16 cellular contexts compared by ENCODE assay signal in genomic region chr5:135052511-135053145, GRCh38. TPM values are rescaled to one million over a fixed set of nuclear protein-coding genes. Genes with fewer than 3 reads are reported as not detected.
DNase-seq lines count a peak whose midpoint lies in the region; ATAC-seq and TF ChIP-seq lines count a peak whose summit lies in the region.
"Had no signal": no experiment of that assay in that cellular context is flagged by ENCODE, and none has a peak within 500 bp of the region (broad histone marks: within the 10 kb centered on the region; RNA-seq: fewer than 3 reads in every experiment).

No MANE protein-coding gene starts in this region.

- H3K4me1 ChIP-seq in BLaER1 treated with 17β-estradiol and CSF1 and Interleukin-3, amounts not matched to agents 10 nM and 100 nM, result peaks cover 0 to 23% (median 17%) of the 10 kb centered on the region in 10 experiments; a peak in 17 of 20 replicates
- H3K4me1 ChIP-seq in Loucy (ENCODE audit: insufficient read depth, low read length, poor library complexity, severe bottlenecking), result peaks cover 22% of the 10 kb centered on the region

- POLR2A ChIA-PET in activated B cell treated with CpG ODN at 0.5 μM for 24 hours (lab: Charles Lee), result interaction anchor here (0.7 to 2.2 kb wide), 5 partner anchors 9 to 148 kb away, joined by 3 to 8 read pairs (median 4); partner anchors contain the start of gene PCBD2
- POLR2A ChIA-PET in GM10248 (lab: Yijun Ruan, JAX), result no interaction called here

- H2AFZ ChIP-seq in Loucy (ENCODE audit: low read length), result no peak overlapping the region
- H2AFZ ChIP-seq: PC-9 had no signal

- H3K27ac Mint-ChIP-seq in activated B cell treated with CpG ODN at 0.5 μM for 24 hours (peak overlapping the region; percentile 78), naive B cell (peak overlapping the region; percentile 82 to 98 (median 90))
- H3K27ac Mint-ChIP-seq: CD14-positive monocyte, H9 had no signal

- intact Hi-C loops in activated B cell treated with CpG ODN at 0.5 μM for 24 hours (cut with micrococcal nuclease), result loop anchor here (1.0 to 10.0 kb wide), 3 partner anchors 13 to 342 kb away; partner anchors contain the start of genes DDX46 and MACROH2A1

- H3K9me2 ChIP-seq in Loucy (replicated peaks; ENCODE audit: low read depth, low read length), result no peaks in the 10 kb centered on the region

- H3K36me3 Mint-ChIP-seq in activated B cell treated with CpG ODN at 0.5 μM for 24 hours (ENCODE audit: low read depth) (no peaks in the 10 kb centered on the region), naive B cell (peaks cover 6 to 15% of the 10 kb centered on the region in 2 donors)
- H3K36me3 Mint-ChIP-seq: CD14-positive monocyte had no signal

- no peak overlapping the region for H3K27ac ChIP-seq in BLaER1 treated with 17β-estradiol and CSF1 and Interleukin-3, amounts not matched to agents 10 nM and 100 nM
- H3K27ac ChIP-seq: HL-60, PC-9 had no signal

- no peak for DNase-seq in activated B cell treated with CpG ODN at 0.5 μM for 24 hours
- no peak for DNase-seq in naive B cell
- no peak for DNase-seq in D341Med (ENCODE audit: low spot score)
- no peak for DNase-seq in cerebellar cortex (ENCODE audit: low spot score)
- DNase-seq in GM10248 (ENCODE audit: extremely low spot score), result no peak
- DNase-seq: DMS153, EL, H9, NCI-H1694, NCI-H345, PC-9 had no signal

- H3K9me3 Mint-ChIP-seq in activated B cell treated with CpG ODN at 0.5 μM for 24 hours (no peaks in the 10 kb centered on the region), naive B cell (peaks cover 0 to 2% (median 0%) of the 10 kb centered on the region in 7 donors)
- H3K9me3 Mint-ChIP-seq: H9 had no signal

- no peaks in the 10 kb centered on the region for H3F3A ChIP-seq in Loucy (ENCODE audit: low read depth)

- ATAC-seq in activated B cell treated with CpG ODN at 0.5 μM for 24 hours (ENCODE audit: low read depth), result no peak
- ATAC-seq in naive B cell (ENCODE audit: low read depth in 2 of 2), result peak in 1 of 2 donors; percentile 7
- no peak for ATAC-seq in GM19035 (IDR thresholded peaks at IDR 0.05; ENCODE audit: unreplicated experiment)

- no peaks in the 10 kb centered on the region for H3K36me3 ChIP-seq in BLaER1 treated with 17β-estradiol and CSF1 and Interleukin-3, amounts not matched to agents 10 nM and 100 nM
- no peaks in the 10 kb centered on the region for H3K36me3 ChIP-seq in Loucy (ENCODE audit: insufficient read depth, low read length)

- H4K20me1 ChIP-seq in BLaER1 treated with 17β-estradiol and CSF1 and Interleukin-3, amounts not matched to agents 10 nM and 100 nM, result no peaks in the 10 kb centered on the region
- H4K20me1 ChIP-seq in Loucy (ENCODE audit: insufficient read depth, low read length, poor library complexity, severe bottlenecking), result no peaks in the 10 kb centered on the region

- H3K9ac ChIP-seq in BLaER1 treated with 17β-estradiol and CSF1 and Interleukin-3, amounts not matched to agents 10 nM and 100 nM, result no peak overlapping the region
- H3K9ac ChIP-seq in Loucy (ENCODE audit: low read depth, low read length, poor library complexity, severe bottlenecking), result no peak overlapping the region

- H3K4me1 Mint-ChIP-seq in activated B cell treated with CpG ODN at 0.5 μM for 24 hours, result peaks cover 49% of the 10 kb centered on the region
- H3K4me1 Mint-ChIP-seq in naive B cell, result peaks cover 50 to 62% (median 57%) of the 10 kb centered on the region in 3 donors

- H3K4me3 Mint-ChIP-seq in activated B cell treated with CpG ODN at 0.5 μM for 24 hours, result peak overlapping the region; percentile 67
- peak overlapping the region in 7 of 8 donors; percentile 56 to 91 (median 87) for H3K4me3 Mint-ChIP-seq in naive B cell
- H3K4me3 Mint-ChIP-seq: H9 had no signal

- TF ChIP-seq CTCF in Loucy (conservative IDR thresholded peaks at IDR 0.05; ENCODE audit: low read length) (no peak), activated B cell treated with CpG ODN at 0.5 μM for 24 hours (IDR thresholded peaks at IDR 0.05) (no peak), GM10248 (IDR thresholded peaks at IDR 0.05; ENCODE audit: control extremely low read depth, extremely low read depth, low read depth, missing control alignments) (no peak)

- no peaks in the 10 kb centered on the region for H3K79me2 ChIP-seq in Loucy (ENCODE audit: insufficient read depth, low read length)

- CTCF ChIA-PET in activated B cell treated with CpG ODN at 0.5 μM for 24 hours (lab: Charles Lee), result interaction anchor here (1.0 kb wide), 1 partner anchor 13 kb away, joined by 3 read pairs; no protein-coding TSS in a partner anchor
- CTCF ChIA-PET in GM10248 (lab: Yijun Ruan, JAX), result interaction anchor here (0.8 to 1.5 kb wide), 3 partner anchors 10 to 514 kb away, joined by 3 to 4 read pairs (median 3); no protein-coding TSS in a partner anchor

- H3K4me3 ChIP-seq in BLaER1 treated with 17β-estradiol and CSF1 and Interleukin-3, amounts not matched to agents 10 nM and 100 nM, result no peak overlapping the region
- no peak overlapping the region for H3K4me3 ChIP-seq in Loucy (ENCODE audit: low read length, poor library complexity, severe bottlenecking)
- H3K4me3 ChIP-seq: PC-9 had no signal

- H3K27me3 Mint-ChIP-seq in activated B cell treated with CpG ODN at 0.5 μM for 24 hours (peaks cover 47% of the 10 kb centered on the region), naive B cell (peaks cover 51 to 65% (median 53%) of the 10 kb centered on the region in 3 donors)

- H3K9me3 ChIP-seq in BLaER1 treated with 17β-estradiol and CSF1 and Interleukin-3, amounts not matched to agents 10 nM and 100 nM (replicated peaks in 1 of 11), result peaks cover 0 to 5% (median 0%) of the 10 kb centered on the region in 11 experiments; a peak in 1 of 22 replicates
- H3K9me3 ChIP-seq in Loucy (ENCODE audit: insufficient read depth, low read depth, low read length), result no peaks in the 10 kb centered on the region

- peak overlapping the region in 10 of 11 experiments; percentile 10 to 82 (median 66); a peak in 18 of 22 replicates for H3K4me2 ChIP-seq in BLaER1 treated with 17β-estradiol and CSF1 and Interleukin-3, amounts not matched to agents 10 nM and 100 nM
- H3K4me2 ChIP-seq in Loucy (ENCODE audit: low read depth, low read length, poor library complexity, severe bottlenecking), result peak overlapping the region; percentile 56
- H3K4me2 ChIP-seq: PC-9 had no signal

- no peaks in the 10 kb centered on the region; a peak in 1 of 22 replicates for H3K27me3 ChIP-seq in BLaER1 treated with 17β-estradiol and CSF1 and Interleukin-3, amounts not matched to agents 10 nM and 100 nM
- no peaks in the 10 kb centered on the region for H3K27me3 ChIP-seq in Loucy (ENCODE audit: insufficient read depth, low read length, poor library complexity, severe bottlenecking)

RNA-seq across cellular contexts. Expression of gene PITX1, which starts 18.6 kb away (rescaled TPM):
- total RNA-seq in activated B cell treated with CpG ODN at 0.5 μM for 24 hours, result not detected in 2 replicates
- polyA plus RNA-seq in naive B cell (ENCODE audit: low read depth in 6 of 6), result not detected
- total RNA-seq: H9 had no signal
- polyA plus RNA-seq: CD14-positive monocyte had no signal
